ENCODE assay signal across 24 cellular contexts in genomic region chr7:35533877-35534276, GRCh38.
"Had no signal": no experiment of that assay in that cellular context is flagged by ENCODE, and none has a peak within 500 bp of the region (broad histone marks: within the 10 kb centered on the region; RNA-seq: fewer than 3 reads in every experiment).

No MANE protein-coding gene starts in this region.

- DNase-seq: activated CD4-positive, alpha-beta memory T cell treated with anti-CD3 and anti-CD28 coated beads for 36 hours; activated CD4-positive, alpha-beta T cell treated with anti-CD3 and anti-CD28 coated beads, Interleukin-2, amount 10 ng/mL, durations not matched to agents 7 days and 5 days; activated CD4-positive, CD25-positive, alpha-beta regulatory T cell; activated CD8-positive, alpha-beta memory T cell treated with anti-CD3 and anti-CD28 coated beads for 24 hours; activated gamma-delta T cell; activated naive CD4-positive, alpha-beta T cell treated with anti-CD3 and anti-CD28 coated beads for 36 hours; activated T-cell treated with anti-CD3 and anti-CD28 coated beads, Interleukin-2, amount 50 U/mL, for 48 hours; brain microvascular endothelial cell; MM.1S; NCI-H1105 treated with DMSO at 0.1 percent for 48 hours; NCI-H1436 treated with DMSO at 0.1 percent for 48 hours; NCI-H187; NCI-H2081; NCI-H2227 treated with DMSO at 0.1 percent for 48 hours; NCI-H446 treated with DMSO at 0.1 percent for 48 hours; NCI-H526; OCI-M1; RPMI8226; T-helper 17 cell; T1000 had no signal

- ATAC-seq: activated T-helper 17 cell treated with anti-CD3 and anti-CD28 coated beads, Interleukin-2, amount 50 U/mL, for 72 hours; Panc1; Right ventricle myocardium inferior; SK-N-SH treated with all-trans-retinoic acid at 6 μM for 48 hours; T-helper 17 cell had no signal
